ENCODE assay signal across 7 cellular contexts in genomic region chr7:76069238-76069638, GRCh38. TPM values are rescaled to one million over a fixed set of nuclear protein-coding genes. Genes with fewer than 3 reads are reported as not detected.
A peak's percentile ranks its signal among the peaks of the same experiment; 100 is the strongest.
DNase-seq lines count a peak whose midpoint lies in the region; ATAC-seq and TF ChIP-seq lines count a peak whose summit lies in the region.

No MANE protein-coding gene starts in this region.

- H2AFZ ChIP-seq in neuronal stem cell (ENCODE audit: low read length) = no peak overlapping the region

- H3K9ac ChIP-seq in neuronal stem cell (ENCODE audit: low read depth, low read length, poor library complexity) = no peak overlapping the region

- ATAC-seq in esophagus mucosa = peak; percentile 93

- H2BK15ac ChIP-seq in neuronal stem cell (ENCODE audit: low read length) = no peak overlapping the region

- H2BK12ac ChIP-seq in neuronal stem cell (ENCODE audit: low read length) = no peak overlapping the region

- H3K9me3 ChIP-seq in Peyer's patch (peaks cover 0 to 7% (median 0%) of the 10 kb centered on the region in 4 donors), neuronal stem cell (replicated peaks in 1 of 2; ENCODE audit: control insufficient read depth in 2 of 2, insufficient read depth in 1 of 2, low read depth in 1 of 2, low read length in 2 of 2) (peaks cover 0 to 2% of the 10 kb centered on the region in 2 donors)

- H3K36me3 ChIP-seq in Peyer's patch (peaks cover 0 to 30% (median 0%) of the 10 kb centered on the region in 3 donors), neuronal stem cell (replicated peaks in 1 of 2; ENCODE audit: control insufficient read depth in 2 of 2, insufficient read depth in 2 of 2, low read length in 2 of 2) (peaks cover 21 to 34% of the 10 kb centered on the region in 2 donors)

- WGBS in neuronal stem cell (ENCODE audit: extremely low coverage in 2 of 2, insufficient read length in 2 of 2, insufficient replicate concordance in 1 of 2), 2 donors = no CpG with 5 or more reads among the region's 8 CpGs

- no peak overlapping the region for H2BK5ac ChIP-seq in neuronal stem cell (ENCODE audit: low read length)

- no peak overlapping the region for H3K27ac ChIP-seq in Peyer's patch
- H3K27ac ChIP-seq in neuronal stem cell (replicated peaks; ENCODE audit: low read length) = no peak overlapping the region

- H2BK120ac ChIP-seq in neuronal stem cell (ENCODE audit: low read depth, low read length) = no peak overlapping the region

- TF ChIP-seq CTCF in Peyer's patch (IDR thresholded peaks at IDR 0.05) = peak in 3 of 6 experiments; percentile 44 to 50 (median 50)

- H2AK5ac ChIP-seq in neuronal stem cell (ENCODE audit: low read depth, low read length) = peak overlapping the region; percentile 37

- no peak overlapping the region for H3K4me2 ChIP-seq in neuronal stem cell (ENCODE audit: insufficient read depth, low read length, poor library complexity, severe bottlenecking)

- no peak overlapping the region for H4K8ac ChIP-seq in neuronal stem cell (ENCODE audit: low read depth, low read length)

- H3K14ac ChIP-seq in neuronal stem cell (ENCODE audit: low read length) = no peak overlapping the region

- peak overlapping the region; percentile 20 for H3K23ac ChIP-seq in neuronal stem cell (ENCODE audit: low read depth, low read length, poor library complexity)

- H4K91ac ChIP-seq in neuronal stem cell (ENCODE audit: low read depth, low read length, poor library complexity) = no peak overlapping the region

- no peak overlapping the region for H3K18ac ChIP-seq in neuronal stem cell (ENCODE audit: low read length)

- TF ChIP-seq POLR2A in Peyer's patch (IDR thresholded peaks at IDR 0.05) = no peak

- H3K79me1 ChIP-seq in neuronal stem cell (ENCODE audit: low read depth, low read length) = peaks cover 7% of the 10 kb centered on the region

- H3K4me1 ChIP-seq in Peyer's patch = no peaks in the 10 kb centered on the region
- H3K4me1 ChIP-seq in neuronal stem cell (ENCODE audit: control insufficient read depth in 2 of 2, insufficient read depth in 1 of 2, low read depth in 1 of 2, low read length in 2 of 2) = no peaks in the 10 kb centered on the region

- H3K27me3 ChIP-seq in Peyer's patch (no peaks in the 10 kb centered on the region), neuronal stem cell (ENCODE audit: control insufficient read depth in 3 of 3, insufficient read depth in 3 of 3, low read depth in 1 of 3, low read length in 3 of 3) (no peaks in the 10 kb centered on the region)

- H3K4me3 ChIP-seq in Peyer's patch = no peak overlapping the region
- no peak overlapping the region for H3K4me3 ChIP-seq in neuronal stem cell (ENCODE audit: low read length in 2 of 2)

- DNase-seq in HCEC 1CT = peak; percentile 84
- peak in 2 of 3 donors; percentile 17 to 56 for DNase-seq in Peyer's patch
- no peak for DNase-seq in neuronal stem cell (ENCODE audit: low spot score)
- no peak for DNase-seq in NCI-H524 treated with DMSO at 0.1 percent for 48 hours (lab: John Stamatoyannopoulos, UW)
- no peak for DNase-seq in NCI-H510A treated with DMSO at 0.1 percent for 48 hours (lab: John Stamatoyannopoulos, UW)
- DNase-seq in KG1 (lab: John Stamatoyannopoulos, UW) = no peak

- H3K4ac ChIP-seq in neuronal stem cell (ENCODE audit: low read length) = no peak overlapping the region

RNA-seq across cellular contexts. Expression of gene MDH2, which starts 21.3 kb away (rescaled TPM):
- total RNA-seq in Peyer's patch (100 to 1,000 TPM in 3 of 4 donors, 10 to 100 TPM in 1; 52.0 to 179 (median 139) TPM), esophagus mucosa (204 TPM)
- 189 TPM for polyA plus RNA-seq in neuronal stem cell (2013, experiment 1 of 2)
- 179 TPM for polyA plus RNA-seq in neuronal stem cell (2013, experiment 2 of 2)

RNA-seq across cellular contexts. Expression of gene STYXL1, which starts 21.4 kb away (rescaled TPM):
- total RNA-seq in Peyer's patch = 10 to 100 TPM; 14.2 to 42.9 (median 29.5) TPM
- 37.6 TPM for total RNA-seq in esophagus mucosa
- polyA plus RNA-seq in neuronal stem cell (2013, experiment 1 of 2) = 39.7 TPM
- polyA plus RNA-seq in neuronal stem cell (2013, experiment 2 of 2) = 37.4 TPM

Comparison
In these comparisons a context has a peak if more than half of its experiments do, and no peak if none do; other contexts are left out.
1. DNase-seq: peak in HCEC 1CT (single experiment) and Peyer's patch (2 of 3); none in neuronal stem cell (single experiment), NCI-H524 treated with DMSO at 0.1 percent for 48 hours (single experiment), NCI-H510A treated with DMSO at 0.1 percent for 48 hours (single experiment) and KG1 (single experiment).